In genomic region chr19:58544591-58545285, GRCh38 we compare ENCODE assay signal across 1 cellular context.
TF ChIP-seq lines count a peak whose summit lies in the region.

No MANE protein-coding gene starts in this region.

TF ChIP-seq in endothelial cell of umbilical vein, 7 proteins besides CTCF, POLR2A, EP300 and RAD21:
- no peak for TF ChIP-seq GATA2 (IDR thresholded peaks at IDR 0.05; ENCODE audit: insufficient read depth, insufficient read length, low read depth, low read length)
- TF ChIP-seq JUN (IDR thresholded peaks at IDR 0.05; ENCODE audit: borderline replicate concordance, insufficient read depth, insufficient read length, low read depth) = no peak
- TF ChIP-seq FOS (IDR thresholded peaks at IDR 0.05; ENCODE audit: borderline replicate concordance, insufficient read depth, low read length) = no peak
- TF ChIP-seq MYC (IDR thresholded peaks at IDR 0.05; ENCODE audit: low read depth, low read length) = no peak
- TF ChIP-seq, protein P1, sequence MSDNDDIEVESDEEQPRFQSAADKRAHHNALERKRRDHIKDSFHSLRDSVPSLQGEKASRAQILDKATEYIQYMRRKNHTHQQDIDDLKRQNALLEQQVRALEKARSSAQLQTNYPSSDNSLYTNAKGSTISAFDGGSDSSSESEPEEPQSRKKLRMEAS (IDR thresholded peaks at IDR 0.05; ENCODE audit: insufficient read depth, insufficient read length) = no peak
- no peak for TF ChIP-seq POLR2AphosphoS5 (IDR thresholded peaks at IDR 0.05; ENCODE audit: insufficient read depth, low read depth, low read length)
- no peak for TF ChIP-seq EZH2 (IDR thresholded peaks at IDR 0.05; ENCODE audit: borderline replicate concordance, low read depth, low read length, severe bottlenecking)
